ENCODE assay signal across 1 cellular context in the genomic region with DNA sequence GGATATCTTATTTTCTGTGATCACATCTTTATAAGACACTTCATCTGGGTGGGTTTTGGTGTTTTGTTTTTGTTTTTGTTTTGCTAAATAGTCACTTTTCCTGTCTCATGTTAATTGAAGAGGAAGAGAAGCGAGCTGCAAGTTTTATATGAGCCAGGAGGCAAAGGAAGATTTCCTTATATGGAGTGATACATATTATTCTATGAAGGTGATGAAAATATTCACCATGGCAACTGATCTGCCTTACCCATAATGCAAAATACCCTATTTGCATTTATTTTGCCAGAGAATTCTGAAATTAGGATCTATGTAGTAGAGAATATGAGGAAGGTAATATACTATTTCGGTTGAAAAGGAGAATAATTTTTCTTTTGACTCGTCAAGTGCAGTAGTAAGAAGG.
TF ChIP-seq lines count a peak whose summit lies in the region.

No MANE protein-coding gene starts in this region.

TF ChIP-seq in neural cell, 6 proteins besides CTCF, POLR2A, EP300 and RAD21:
- TF ChIP-seq EZH2 (IDR thresholded peaks at IDR 0.05; ENCODE audit: borderline replicate concordance, insufficient read depth, low read length, poor library complexity, severe bottlenecking) (no peak), MXI1 (conservative IDR thresholded peaks at IDR 0.05; ENCODE audit: poor library complexity, severe bottlenecking) (no peak), SMC3 (conservative IDR thresholded peaks at IDR 0.05; ENCODE audit: poor library complexity) (no peak), TAF1 (IDR thresholded peaks at IDR 0.05; ENCODE audit: low read depth) (no peak)
